Comparison of ENCODE assay signal across 1 cellular context in genomic region chr11:120210651-120211521, GRCh38.
TF ChIP-seq lines count a peak whose summit lies in the region.

Gene OAF (plus strand): TSS chr11:120211032. CDS start chr11:120211280, 248 bp downstream.

TF ChIP-seq in H1, 55 proteins besides CTCF, POLR2A, EP300 and RAD21 (continued from another document):
- TF ChIP-seq RNF2 (IDR thresholded peaks at IDR 0.05; ENCODE audit: borderline replicate concordance, low read depth, low read length, missing control alignments, poor library complexity, severe bottlenecking) (peak; percentile 54), GABPA (IDR thresholded peaks at IDR 0.05; ENCODE audit: borderline replicate concordance, insufficient read depth, low read length) (0 out of 2 replicates have a peak, but pooled peaks have one; percentile 56)
- TF ChIP-seq, protein P1, sequence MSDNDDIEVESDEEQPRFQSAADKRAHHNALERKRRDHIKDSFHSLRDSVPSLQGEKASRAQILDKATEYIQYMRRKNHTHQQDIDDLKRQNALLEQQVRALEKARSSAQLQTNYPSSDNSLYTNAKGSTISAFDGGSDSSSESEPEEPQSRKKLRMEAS (IDR thresholded peaks at IDR 0.05) = peak; percentile 81
